In the genomic region with DNA sequence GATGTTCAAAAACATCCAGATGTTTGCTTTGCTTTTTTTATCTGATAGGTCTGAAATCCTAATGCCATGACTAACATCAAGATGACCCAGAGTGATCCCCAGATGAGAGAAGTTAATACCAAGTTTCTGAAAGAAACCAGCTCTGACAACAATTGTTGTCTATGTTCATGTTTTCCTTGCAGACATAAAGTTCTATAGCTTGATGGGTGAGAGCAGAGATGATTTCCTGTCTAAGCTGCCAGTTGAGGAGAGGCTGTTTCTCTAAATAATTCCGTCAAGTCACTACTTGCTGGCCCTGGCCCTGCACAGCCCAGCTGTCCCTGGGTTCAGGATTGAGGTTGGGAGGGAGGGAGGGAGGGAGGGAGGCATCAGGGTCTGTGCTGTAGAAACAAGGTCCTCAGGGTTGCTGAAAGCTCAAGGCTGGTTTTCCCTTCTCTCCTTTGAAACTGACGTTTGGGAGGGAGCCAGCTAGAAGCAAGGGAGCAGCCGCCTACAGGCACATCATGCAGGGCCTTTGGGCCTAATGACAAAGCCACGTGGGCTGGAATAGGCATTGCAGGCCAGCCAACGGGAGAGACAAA, we compare ENCODE assay signal across 12 cellular contexts. TPM values are rescaled to one million over a fixed set of nuclear protein-coding genes. Genes with fewer than 3 reads are reported as not detected.
DNase-seq lines count a peak whose midpoint lies in the region; ATAC-seq, FAIRE-seq and TF ChIP-seq lines count a peak whose summit lies in the region.
"Had no signal": no experiment of that assay in that cellular context is flagged by ENCODE, and none has a peak within 500 bp of the region (broad histone marks: within the 10 kb centered on the region; RNA-seq: fewer than 3 reads in every experiment).

No MANE protein-coding gene starts in this region.

- H3K4me1 ChIP-seq in HCT116 (ENCODE audit: control insufficient read depth in 1 of 2, insufficient read depth in 2 of 2, low read length in 2 of 2) (peaks cover 6 to 14% of the 10 kb centered on the region in 2 experiments; a peak in 3 of 4 replicates), mammary epithelial cell (ENCODE audit: insufficient read depth, low read length) (peaks cover 44% of the 10 kb centered on the region), keratinocyte (ENCODE audit: control insufficient read depth, extremely low read depth, insufficient read depth, low read length) (peaks cover 33% of the 10 kb centered on the region), subcutaneous abdominal adipose tissue (ENCODE audit: control insufficient read depth in 5 of 5, insufficient read depth in 5 of 5, low read length in 5 of 5) (peaks cover 21 to 97% (median 79%) of the 10 kb centered on the region in 5 donors)

- in situ Hi-C loops in mammary epithelial cell (cut with MboI; ENCODE audit: low sequenced_read_pairs in 2 of 2), result no loop called here

- H3K27ac ChIP-seq in HCT116 (ENCODE audit: low read depth, low read length), result no peak overlapping the region
- H3K27ac ChIP-seq in mammary epithelial cell (ENCODE audit: insufficient read depth, low read depth, low read length), result no peak overlapping the region
- peak overlapping the region; percentile 11 for H3K27ac ChIP-seq in keratinocyte (ENCODE audit: control insufficient read depth, insufficient read depth, low read length)
- peak overlapping the region; percentile 99 for H3K27ac ChIP-seq in subcutaneous abdominal adipose tissue (ENCODE audit: low read depth, low read length)

- H3K36me3 Mint-ChIP-seq in activated CD8-positive, alpha-beta T cell treated with anti-CD3 and anti-CD28 coated beads, Interleukin-2, amount 10 ng/mL, durations not matched to agents 7 days and 5 days (ENCODE audit: low read depth), result no peaks in the 10 kb centered on the region

- FAIRE-seq in keratinocyte (lab: Jason Lieb, UNC), result peak; percentile 83
- FAIRE-seq: islet of Langerhans had no signal

- no peaks in the 10 kb centered on the region for H3K9me2 ChIP-seq in HCT116 (ENCODE audit: insufficient read depth)

- intact Hi-C loops in HCT116 (cut with micrococcal nuclease) (no loop called here), mammary epithelial cell (cut with micrococcal nuclease) (no loop called here)

- H3K27me3 Mint-ChIP-seq in activated CD8-positive, alpha-beta T cell treated with anti-CD3 and anti-CD28 coated beads, Interleukin-2, amount 10 ng/mL, durations not matched to agents 7 days and 5 days (ENCODE audit: low read depth), result peaks cover 28% of the 10 kb centered on the region

- H3K4me3 ChIP-seq in HCT116 (replicated peaks in 1 of 2; ENCODE audit: low read depth in 1 of 2, low read length in 2 of 2) (no peak overlapping the region), mammary epithelial cell (replicated peaks in 1 of 3; ENCODE audit: insufficient read depth in 1 of 3, low read depth in 2 of 3, low read length in 3 of 3) (no peak overlapping the region), keratinocyte (ENCODE audit: control insufficient read depth in 2 of 3, extremely low read depth in 1 of 3, insufficient read depth in 2 of 3, low read depth in 1 of 3, low read length in 3 of 3) (no peak overlapping the region), subcutaneous abdominal adipose tissue (ENCODE audit: low read depth in 1 of 5, low read length in 5 of 5) (peak overlapping the region; percentile 81 to 99 (median 86))

- BruUV-seq in HCT116 (replicated peaks; lab: Mats Ljungman, UMichigan), result no TSS peak
- no TSS peak for BruUV-seq in mammary epithelial cell (replicated peaks; lab: Mats Ljungman, UMichigan)

- H3K27ac Mint-ChIP-seq in activated CD8-positive, alpha-beta T cell treated with anti-CD3 and anti-CD28 coated beads, Interleukin-2, amount 10 ng/mL, durations not matched to agents 7 days and 5 days, result no peak overlapping the region
- H3K27ac Mint-ChIP-seq: activated naive CD4-positive, alpha-beta T cell treated with anti-CD3 and anti-CD28 coated beads for 36 hours had no signal

- no peaks in the 10 kb centered on the region for H3K9me1 ChIP-seq in keratinocyte (ENCODE audit: control insufficient read depth, extremely low read depth, insufficient read depth, low read length)

- DNase-seq in HCT116 (ENCODE audit: low read depth, low spot score), result no peak
- peak; percentile 65 for DNase-seq in mammary epithelial cell
- DNase-seq in keratinocyte (ENCODE audit: low read depth, low spot score), result no peak
- DNase-seq in NCI-H510A (lab: John Stamatoyannopoulos, UW), result no peak
- no peak for DNase-seq in activated CD8-positive, alpha-beta T cell treated with anti-CD3 and anti-CD28 coated beads, Interleukin-2, amount 10 ng/mL, durations not matched to agents 7 days and 5 days
- DNase-seq: activated naive CD4-positive, alpha-beta T cell treated with anti-CD3 and anti-CD28 coated beads for 36 hours; NCI-H2029 treated with DMSO at 0.1 percent for 48 hours had no signal

- no peaks in the 10 kb centered on the region for H3K79me2 ChIP-seq in HCT116 (ENCODE audit: insufficient read depth, low read length)
- peaks cover 90% of the 10 kb centered on the region for H3K79me2 ChIP-seq in mammary epithelial cell (ENCODE audit: insufficient read depth, low read length)
- peaks cover 73% of the 10 kb centered on the region for H3K79me2 ChIP-seq in keratinocyte (ENCODE audit: control insufficient read depth, insufficient read depth, low read length)

- no peak for ATAC-seq in HCT116
- ATAC-seq in HG02938 (IDR thresholded peaks at IDR 0.05; ENCODE audit: unreplicated experiment), result no peak
- no peak for ATAC-seq in activated CD8-positive, alpha-beta T cell treated with anti-CD3 and anti-CD28 coated beads, Interleukin-2, amount 10 ng/mL, durations not matched to agents 7 days and 5 days
- no peak for ATAC-seq in HG03439 (IDR thresholded peaks at IDR 0.05; ENCODE audit: unreplicated experiment)

- no peak for TF ChIP-seq POLR2A in HCT116 (IDR thresholded peaks at IDR 0.05; ENCODE audit: borderline replicate concordance, extremely low read depth, insufficient read depth, insufficient read length)

- H2AFZ ChIP-seq in HCT116 (ENCODE audit: low read depth, low read length, poor library complexity, severe bottlenecking), result peak overlapping the region; percentile 31
- H2AFZ ChIP-seq in mammary epithelial cell (ENCODE audit: low read depth, low read length), result no peak overlapping the region
- H2AFZ ChIP-seq in keratinocyte (ENCODE audit: control insufficient read depth, low read length), result no peak overlapping the region

- peaks cover 8% of the 10 kb centered on the region for H3K4me1 Mint-ChIP-seq in activated CD8-positive, alpha-beta T cell treated with anti-CD3 and anti-CD28 coated beads, Interleukin-2, amount 10 ng/mL, durations not matched to agents 7 days and 5 days (ENCODE audit: low read depth)

- RAD21 ChIA-PET in HCT116 (lab: Charles Lee; ENCODE audit: low non-redundant PET in 1 of 2, low total read pairs in 2 of 2, uncharacterized antibody in 2 of 2, unreplicated experiment in 2 of 2), result no interaction called here

- H4K20me1 ChIP-seq in HCT116 (ENCODE audit: insufficient read depth), result no peaks in the 10 kb centered on the region
- H4K20me1 ChIP-seq in mammary epithelial cell (ENCODE audit: insufficient read depth, low read length), result no peaks in the 10 kb centered on the region
- H4K20me1 ChIP-seq in keratinocyte (ENCODE audit: control insufficient read depth, extremely low read depth, insufficient read depth, low read length), result peaks cover 4% of the 10 kb centered on the region

- no peak overlapping the region for H3K9ac ChIP-seq in HCT116 (ENCODE audit: low read length)
- no peak overlapping the region for H3K9ac ChIP-seq in mammary epithelial cell (ENCODE audit: insufficient read depth, low read length)
- H3K9ac ChIP-seq in keratinocyte (ENCODE audit: control insufficient read depth, extremely low read depth, insufficient read depth, low read length), result no peak overlapping the region
- peak overlapping the region in 3 of 5 donors; percentile 17 to 65 (median 57) for H3K9ac ChIP-seq in subcutaneous abdominal adipose tissue (ENCODE audit: low read length in 5 of 5)

- H3K27me3 ChIP-seq in HCT116 (ENCODE audit: insufficient read depth, low read length) (0 out of 2 replicates have a peak, but pooled peaks cover 3% of the 10 kb centered on the region), mammary epithelial cell (ENCODE audit: insufficient read depth, low read length) (no peaks in the 10 kb centered on the region), keratinocyte (ENCODE audit: control insufficient read depth, extremely low read depth, insufficient read depth, low read length) (no peaks in the 10 kb centered on the region), subcutaneous abdominal adipose tissue (ENCODE audit: control insufficient read depth in 5 of 5, insufficient read depth in 4 of 5, low read length in 5 of 5) (no peaks in the 10 kb centered on the region)

- no peaks in the 10 kb centered on the region for H3K9me3 Mint-ChIP-seq in activated CD8-positive, alpha-beta T cell treated with anti-CD3 and anti-CD28 coated beads, Interleukin-2, amount 10 ng/mL, durations not matched to agents 7 days and 5 days (ENCODE audit: insufficient read depth)
- H3K9me3 Mint-ChIP-seq: activated naive CD4-positive, alpha-beta T cell treated with anti-CD3 and anti-CD28 coated beads for 36 hours had no signal

- TF ChIP-seq CTCF in HCT116 (IDR thresholded peaks at IDR 0.05 in 2 of 3, conservative IDR thresholded peaks at IDR 0.05 in 1 of 3; ENCODE audit: borderline replicate concordance in 1 of 3, insufficient read depth in 1 of 3, low read depth in 2 of 3, low read length in 2 of 3) (no peak), mammary epithelial cell (conservative IDR thresholded peaks at IDR 0.05 in 1 of 2, IDR thresholded peaks at IDR 0.05 in 1 of 2; ENCODE audit: extremely low read depth in 1 of 2, insufficient read depth in 1 of 2, low read depth in 1 of 2, low read length in 2 of 2) (no peak), keratinocyte (optimal IDR thresholded peaks at IDR 0.05 in 1 of 3, IDR thresholded peaks at IDR 0.05 in 1 of 3, conservative IDR thresholded peaks at IDR 0.05 in 1 of 3; ENCODE audit: extremely low read depth in 1 of 3, insufficient read depth in 2 of 3, low read length in 3 of 3) (no peak)

- H3K36me3 ChIP-seq in HCT116 (ENCODE audit: control insufficient read depth in 1 of 2, insufficient read depth in 2 of 2, low read length in 2 of 2), result no peaks in the 10 kb centered on the region
- H3K36me3 ChIP-seq in mammary epithelial cell (ENCODE audit: insufficient read depth, low read length), result peaks cover 4% of the 10 kb centered on the region
- peaks cover 4 to 7% of the 10 kb centered on the region in 2 experiments for H3K36me3 ChIP-seq in keratinocyte (ENCODE audit: control insufficient read depth in 2 of 2, extremely low read depth in 1 of 2, insufficient read depth in 2 of 2, low read length in 2 of 2)
- H3K36me3 ChIP-seq in subcutaneous abdominal adipose tissue (ENCODE audit: control insufficient read depth in 5 of 5, insufficient read depth in 5 of 5, low read length in 5 of 5), result peaks cover 9 to 32% (median 17%) of the 10 kb centered on the region in 5 donors

- dilution Hi-C loops in mammary epithelial cell (cut with HindIII; ENCODE audit: low sequenced_read_pairs), result no loop called here
- dilution Hi-C loops in keratinocyte (cut with MboI; ENCODE audit: extremely low pct_ligation_motif_present, low sequenced_read_pairs), result no loop called here

- no peak overlapping the region for H3K4me3 Mint-ChIP-seq in activated CD8-positive, alpha-beta T cell treated with anti-CD3 and anti-CD28 coated beads, Interleukin-2, amount 10 ng/mL, durations not matched to agents 7 days and 5 days
- H3K4me3 Mint-ChIP-seq: activated naive CD4-positive, alpha-beta T cell treated with anti-CD3 and anti-CD28 coated beads for 36 hours had no signal

- POLR2A ChIA-PET in HCT116 (lab: Charles Lee), result no interaction called here
- POLR2A ChIA-PET in activated CD8-positive, alpha-beta T cell treated with anti-CD3 and anti-CD28 coated beads, Interleukin-2, amount 10 ng/mL, durations not matched to agents 7 days and 5 days (lab: Charles Lee), result no interaction called here

- CTCF ChIA-PET in HCT116 (lab: Charles Lee), result interaction anchor here (1.2 to 1.4 kb wide), 2 partner anchors 24 to 31 kb away, joined by 3 read pairs; no protein-coding TSS in a partner anchor
- CTCF ChIA-PET in mammary epithelial cell (lab: Charles Lee; ENCODE audit: low non-redundant PET), result interaction anchor here (0.9 kb wide), 1 partner anchor 58 kb away, joined by 3 read pairs; no protein-coding TSS in a partner anchor
- CTCF ChIA-PET in activated CD8-positive, alpha-beta T cell treated with anti-CD3 and anti-CD28 coated beads, Interleukin-2, amount 10 ng/mL, durations not matched to agents 7 days and 5 days (lab: Charles Lee), result interaction anchor here (0.9 to 2.3 kb wide), 3 partner anchors 15 to 37 kb away, joined by 3 to 10 read pairs (median 3); no protein-coding TSS in a partner anchor

- H3K9me3 ChIP-seq in HCT116 (ENCODE audit: control insufficient read depth in 1 of 2, insufficient read depth in 1 of 2, low read depth in 1 of 2, low read length in 2 of 2) (no peaks in the 10 kb centered on the region), mammary epithelial cell (replicated peaks; ENCODE audit: insufficient read depth, low read length) (no peaks in the 10 kb centered on the region), keratinocyte (ENCODE audit: control insufficient read depth, low read depth, low read length) (no peaks in the 10 kb centered on the region), subcutaneous abdominal adipose tissue (ENCODE audit: control insufficient read depth in 5 of 5, low read length in 5 of 5) (no peaks in the 10 kb centered on the region)

- H3K4me2 ChIP-seq in HCT116 (ENCODE audit: low read length) (no peak overlapping the region), mammary epithelial cell (ENCODE audit: insufficient read depth, low read depth, low read length) (peak overlapping the region; percentile 79), keratinocyte (ENCODE audit: control insufficient read depth, extremely low read depth, insufficient read depth, low read depth, low read length) (peak overlapping the region; percentile 94)

- 0% methylated on average over 3 of the region's 5 CpGs for WGBS in mammary epithelial cell (ENCODE audit: low coverage, missing lambda C conversion rate)

- TF ChIP-seq RAD21 in HCT116 (IDR thresholded peaks at IDR 0.05; ENCODE audit: low read depth), result no peak

RNA-seq across cellular contexts. Expression of gene SPARC, which starts 3.9 kb away (rescaled TPM):
- 3.0 TPM for total RNA-seq in HCT116 (2021; ENCODE audit: unreplicated experiment)
- polyA plus RNA-seq in HCT116 (2012), result 0.04 and 0.52 TPM in 2 replicates
- 100 to 1,000 TPM; 222 to 382 TPM for total RNA-seq in mammary epithelial cell
- 585 TPM for polyA plus RNA-seq in mammary epithelial cell
- 590 TPM for polyA minus RNA-seq in mammary epithelial cell
- polyA plus RNA-seq in keratinocyte, result 289 to 702 TPM (median 397 TPM) in 3 replicates
- 35.6 TPM for polyA plus RNA-seq in keratinocyte (2011; ENCODE audit: low read depth)
- polyA plus RNA-seq in keratinocyte (2011; cell fraction: cytosol; rRNA removed), result 237 and 295 TPM in 2 replicates
- polyA plus RNA-seq in keratinocyte (2011; cell fraction: nucleus; rRNA removed), result 536 and 559 TPM in 2 replicates
- 21.7 and 645 TPM in 2 replicates for polyA plus RNA-seq in keratinocyte (2012; ENCODE audit: low replicate concordance)
- polyA minus RNA-seq in keratinocyte, result 352 to 681 TPM (median 403 TPM) in 3 replicates
- 226 TPM for polyA minus RNA-seq in keratinocyte (2011; cell fraction: cytosol; rRNA and poly(A)+ RNA removed)
- polyA minus RNA-seq in keratinocyte (2011; cell fraction: nucleus; rRNA and poly(A)+ RNA removed), result 248 and 370 TPM in 2 replicates
- not detected for total RNA-seq in activated CD8-positive, alpha-beta T cell treated with anti-CD3 and anti-CD28 coated beads, Interleukin-2, amount 10 ng/mL, durations not matched to agents 7 days and 5 days
- total RNA-seq: T-helper 2 cell treated with Interferon-gamma antibody and Interleukin-4, amounts not matched to agents 100 ng/mL and 5 ng/mL, for 36 hours had no signal

Comparison
In these comparisons a context has a peak if more than half of its experiments do, and no peak if none do; other contexts are left out.
1. H3K27ac ChIP-seq: peak in keratinocyte (single experiment) and subcutaneous abdominal adipose tissue (single experiment); none in HCT116 (single experiment) and mammary epithelial cell (single experiment).
2. H3K4me3 ChIP-seq: peak in subcutaneous abdominal adipose tissue (5 of 5); none in HCT116 (0 of 2), mammary epithelial cell (0 of 3) and keratinocyte (0 of 3).
3. H3K9ac ChIP-seq: peak in subcutaneous abdominal adipose tissue (3 of 5); none in HCT116 (single experiment), mammary epithelial cell (single experiment) and keratinocyte (single experiment).
4. RNA of gene SPARC, which starts 3.9 kb away (total RNA-seq): 222 to 382 TPM in mammary epithelial cell; 3.0 TPM in HCT116 (single experiment) and not detected in activated CD8-positive, alpha-beta T cell treated with anti-CD3 and anti-CD28 coated beads, Interleukin-2, amount 10 ng/mL, durations not matched to agents 7 days and 5 days; every median in the first group is over 10 times any median in the second.